ENCODE assay signal across 8 cellular contexts in the genomic region with DNA sequence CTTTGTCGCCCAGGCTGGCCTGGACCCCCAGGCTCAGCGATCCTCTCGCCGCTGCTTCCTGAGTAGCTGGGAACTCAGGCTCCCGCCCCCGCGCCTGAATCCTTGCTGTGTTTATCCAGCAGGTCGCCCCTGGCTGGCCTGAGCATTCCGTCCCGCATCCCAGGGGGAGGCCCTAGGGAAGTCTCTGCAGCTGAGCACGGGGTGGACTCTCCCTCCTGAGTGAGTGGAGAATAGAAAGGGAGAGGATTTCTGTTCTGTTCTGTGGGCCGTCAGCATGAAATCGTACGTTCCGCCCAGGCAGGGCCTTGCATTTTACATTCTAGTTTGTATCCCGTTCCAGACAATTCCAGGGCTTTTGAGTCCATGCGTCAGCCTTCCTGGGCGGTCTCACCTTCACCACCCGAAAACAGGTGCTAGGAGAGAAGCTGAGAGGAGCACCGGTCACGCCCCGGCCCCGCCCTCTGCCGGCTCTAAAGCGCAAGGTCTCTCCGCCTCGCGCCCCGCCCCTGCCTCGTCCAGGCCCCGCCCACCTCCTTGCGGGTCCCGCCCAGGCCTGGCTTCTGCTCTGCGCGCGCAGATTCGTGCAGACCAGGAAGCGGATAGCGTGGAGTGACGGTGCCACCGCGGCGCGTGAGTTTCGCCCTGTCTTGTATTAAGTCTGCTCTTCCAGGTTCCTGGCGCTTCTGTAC. TPM values are rescaled to one million over a fixed set of nuclear protein-coding genes. Genes with fewer than 3 reads are reported as not detected.
DNase-seq lines count a peak whose midpoint lies in the region; ATAC-seq and TF ChIP-seq lines count a peak whose summit lies in the region.

Gene ZNF761, plus strand, starts transcription at position 586 of the 689 bp plus-strand sequence. CDS start 15,285 bp downstream, outside the sequence.

- no peak for TF ChIP-seq POLR2A in lower leg skin (IDR thresholded peaks at IDR 0.05)

- peak within 1 kb of the TSS; percentile 81 for H3K27ac ChIP-seq in CD4-positive, CD25-positive, alpha-beta regulatory T cell (ENCODE audit: insufficient read depth, low read length, poor library complexity, severe bottlenecking)
- H3K27ac ChIP-seq in dorsolateral prefrontal cortex, result peak within 1 kb of the TSS in 48 of 59 donors; percentile 11 to 84 (median 64)

- 0 to 2% methylated on average over 22 to 34 of the region's 46 CpGs for WGBS in lower leg skin, 2 donors

- peaks cover 36% of the 10 kb centered on the region for H3K36me3 Mint-ChIP-seq in CD4-positive, CD25-positive, alpha-beta regulatory T cell

- H3K4me3 ChIP-seq in CD4-positive, CD25-positive, alpha-beta regulatory T cell (ENCODE audit: low read depth, low read length), result peak within 1 kb of the TSS; percentile 88
- H3K4me3 ChIP-seq in dorsolateral prefrontal cortex, result peak within 1 kb of the TSS; percentile 47 to 89 (median 73)
- H3K4me3 ChIP-seq in lower leg skin (ENCODE audit: low read depth, poor library complexity, severe bottlenecking), result peak within 1 kb of the TSS; percentile 58

- DNase-seq in CD4-positive, CD25-positive, alpha-beta regulatory T cell, result peak; percentile 92 to 97 (median 95)
- DNase-seq in NCI-H69 (lab: John Stamatoyannopoulos, UW) (peak; percentile 98), dorsolateral prefrontal cortex (peak; percentile 90 to 97 (median 94)), lower leg skin (ENCODE audit: low spot score in 2 of 2) (peak; percentile 93 to 99)
- peak; percentile 96 to 97 for DNase-seq in activated CD4-positive, alpha-beta T cell treated with anti-CD3 and anti-CD28 coated beads, Interleukin-2, amount 50 U/mL, for 4 hours
- peak; percentile 96 to 97 for DNase-seq in stimulated activated CD4-positive, alpha-beta T cell treated with anti-CD3 and anti-CD28 coated beads, Interleukin-4, amount 100 ng/mL, for 4 hours

- intact Hi-C loops in dorsolateral prefrontal cortex (cut with DNase I) (loop anchor here (2.0 to 5.0 kb wide), 3 partner anchors 35 to 86 kb away; partner anchors contain the start of gene ZNF813 (in 2 of the 2)), lower leg skin (cut with DNase I; ENCODE audit: low total_unique reads) (no loop called here)

- H3K36me3 ChIP-seq in CD4-positive, CD25-positive, alpha-beta regulatory T cell (ENCODE audit: control insufficient read depth, insufficient read depth, low read length), result peaks cover 27% of the 10 kb centered on the region

- H3K27me3 Mint-ChIP-seq in CD4-positive, CD25-positive, alpha-beta regulatory T cell, result no peaks in the 10 kb centered on the region

- peaks cover 0 to 12% (median 4%) of the 10 kb centered on the region in 7 donors for H3K9me3 Mint-ChIP-seq in CD4-positive, CD25-positive, alpha-beta regulatory T cell

- H3K27me3 ChIP-seq in CD4-positive, CD25-positive, alpha-beta regulatory T cell (ENCODE audit: control insufficient read depth, insufficient read depth, low read length), result no peaks in the 10 kb centered on the region
- H3K27me3 ChIP-seq in dorsolateral prefrontal cortex, result no peaks in the 10 kb centered on the region

- H3K4me3 Mint-ChIP-seq in CD4-positive, CD25-positive, alpha-beta regulatory T cell, result peak within 1 kb of the TSS; percentile 96 to 99 (median 97)

- H3K9me3 ChIP-seq in CD4-positive, CD25-positive, alpha-beta regulatory T cell (ENCODE audit: control insufficient read depth in 2 of 2, low read length in 2 of 2), result peaks cover 2 to 15% of the 10 kb centered on the region in 2 experiments

- peak within 1 kb of the TSS; percentile 97 to 98 (median 98) for H3K27ac Mint-ChIP-seq in CD4-positive, CD25-positive, alpha-beta regulatory T cell

- peaks cover 10 to 47% (median 21%) of the 10 kb centered on the region in 4 donors for H3K4me1 Mint-ChIP-seq in CD4-positive, CD25-positive, alpha-beta regulatory T cell

- peak; percentile 98 for ATAC-seq in CD4-positive, CD25-positive, alpha-beta regulatory T cell (ENCODE audit: low read depth in 2 of 2)
- ATAC-seq in GM19351 (IDR thresholded peaks at IDR 0.05; ENCODE audit: unreplicated experiment) (peak; percentile 96), HG03520 (IDR thresholded peaks at IDR 0.05; ENCODE audit: unreplicated experiment) (peak; percentile 93)

- peaks cover 20% of the 10 kb centered on the region for H3K4me1 ChIP-seq in CD4-positive, CD25-positive, alpha-beta regulatory T cell (ENCODE audit: control insufficient read depth, insufficient read depth, low read length, poor library complexity, severe bottlenecking)

- TF ChIP-seq CTCF in dorsolateral prefrontal cortex (IDR thresholded peaks at IDR 0.05 in 54 of 56, conservative IDR thresholded peaks at IDR 0.05 in 2 of 56; ENCODE audit: low read depth in 1 of 56, partially characterized antibody in 56 of 56) (peak in 51 of 56 donors; percentile 13 to 74 (median 47)), lower leg skin (IDR thresholded peaks at IDR 0.05) (no peak)

RNA-seq across cellular contexts. Expression of gene ZNF761, which starts in this region (rescaled TPM):
- total RNA-seq in CD4-positive, CD25-positive, alpha-beta regulatory T cell, result 9.0 TPM
- 10 to 100 TPM in 2 of 4 donors, 1 to 10 TPM in 2; 7.7 to 11.6 (median 10.0) TPM for polyA plus RNA-seq in CD4-positive, CD25-positive, alpha-beta regulatory T cell
- total RNA-seq in dorsolateral prefrontal cortex (10 to 100 TPM in 28 of 120 experiments, 1 to 10 TPM in 92; 4.5 to 17.6 (median 8.0) TPM), lower leg skin (1 to 10 TPM; 7.1 to 9.9 (median 8.9) TPM)

Comparison
In these comparisons a context has a peak if more than half of its experiments do, and no peak if none do; other contexts are left out.
1. Peak in every context shown above with its lines: DNase-seq, ATAC-seq, H3K4me3 ChIP-seq and H3K27ac ChIP-seq.
2. CTCF ChIP-seq: peak in dorsolateral prefrontal cortex (51 of 56); none in lower leg skin (0 of 3).